ENCODE assay signal across 8 cellular contexts in genomic region chr21:41817228-41817627, GRCh38. TPM values are rescaled to one million over a fixed set of nuclear protein-coding genes. Genes with fewer than 3 reads are reported as not detected.
DNase-seq lines count a peak whose midpoint lies in the region; TF ChIP-seq lines count a peak whose summit lies in the region.

No MANE protein-coding gene starts in this region.

- H3K27ac ChIP-seq in PC-9: peak overlapping the region; percentile 65

- no peak overlapping the region for H2AFZ ChIP-seq in PC-9

- BruUV-seq in PC-9 (replicated peaks; lab: Mats Ljungman, UMichigan) (no TSS peak), MCF 10A (replicated peaks; lab: Mats Ljungman, UMichigan) (no TSS peak)

- H3F3A ChIP-seq in PC-9 (ENCODE audit: insufficient read depth, low read depth): peaks cover 5% of the 10 kb centered on the region

- H3K4me2 ChIP-seq in PC-9: peak overlapping the region; percentile 7; the same call in 1 of the 2 replicates

- TF ChIP-seq CTCF in PC-9 (conservative IDR thresholded peaks at IDR 0.05) (peak; percentile 81), MCF 10A (IDR thresholded peaks at IDR 0.05; ENCODE audit: unreplicated experiment) (peak; percentile 89)

- POLR2A ChIA-PET in activated CD4-positive, alpha-beta memory T cell treated with anti-CD3 and anti-CD28 coated beads for 36 hours (lab: Charles Lee): interaction anchor here (1.2 kb wide), 1 partner anchor 291 kb away, joined by 4 read pairs; no protein-coding TSS in a partner anchor
- POLR2A ChIA-PET in activated CD4-positive, alpha-beta memory T cell treated with anti-CD3 and anti-CD28 coated beads, Interleukin-2, amount 10 ng/mL, durations not matched to agents 7 days and 5 days (lab: Charles Lee): interaction anchor here (1.1 kb wide), 1 partner anchor 192 kb away, joined by 3 read pairs; no protein-coding TSS in a partner anchor
- POLR2A ChIA-PET in PC-9 (lab: Charles Lee; ENCODE audit: unreplicated experiment): interaction anchor here (0.6 kb wide), 1 partner anchor 318 kb away, joined by 7 read pairs; no protein-coding TSS in a partner anchor
- POLR2A ChIA-PET in MCF 10A (lab: Yijun Ruan, JAX): interaction anchor here (0.6 to 2.4 kb wide), 9 partner anchors 31 to 536 kb away, joined by 3 to 25 read pairs (median 3); no protein-coding TSS in a partner anchor

- H3K9me2 ChIP-seq in PC-9 (ENCODE audit: insufficient read depth): no peaks in the 10 kb centered on the region

- H3K4me1 Mint-ChIP-seq in activated CD4-positive, alpha-beta memory T cell treated with anti-CD3 and anti-CD28 coated beads for 36 hours (ENCODE audit: low read depth): peaks cover 2% of the 10 kb centered on the region
- H3K4me1 Mint-ChIP-seq in activated CD4-positive, alpha-beta memory T cell treated with anti-CD3 and anti-CD28 coated beads, Interleukin-2, amount 10 ng/mL, durations not matched to agents 7 days and 5 days: no peaks in the 10 kb centered on the region
- peaks cover 9% of the 10 kb centered on the region for H3K4me1 Mint-ChIP-seq in MCF 10A (ENCODE audit: insufficient read depth, unreplicated experiment)

- peaks cover 9% of the 10 kb centered on the region for H3K4me1 ChIP-seq in PC-9 (replicated peaks; ENCODE audit: insufficient read depth)

- intact Hi-C loops in activated CD4-positive, alpha-beta memory T cell treated with anti-CD3 and anti-CD28 coated beads for 36 hours (cut with micrococcal nuclease): loop anchor here (2.0 to 5.0 kb wide), 2 partner anchors 205 to 292 kb away; no protein-coding TSS in a partner anchor
- intact Hi-C loops in PC-9 (cut with micrococcal nuclease; ENCODE audit: unreplicated experiment): loop anchor here (1.0 to 5.0 kb wide), 8 partner anchors 38 to 534 kb away; partner anchors contain the start of gene RIPK4
- intact Hi-C loops in MCF 10A (cut with micrococcal nuclease): loop anchor here (1.0 to 5.0 kb wide), 5 partner anchors 39 to 534 kb away; no protein-coding TSS in a partner anchor

- peak; percentile 46 for DNase-seq in activated CD4-positive, alpha-beta memory T cell treated with anti-CD3 and anti-CD28 coated beads for 36 hours
- DNase-seq in activated CD4-positive, alpha-beta memory T cell treated with anti-CD3 and anti-CD28 coated beads, Interleukin-2, amount 10 ng/mL, durations not matched to agents 7 days and 5 days: no peak
- peak; percentile 62 for DNase-seq in HT1080 (ENCODE audit: low read depth)
- peak; percentile 69 to 70 for DNase-seq in PC-9
- DNase-seq in MCF 10A (ENCODE audit: unreplicated experiment): peak; percentile 69
- peak; percentile 75 for DNase-seq in iris pigment epithelial cell (ENCODE audit: low read depth)
- DNase-seq in stimulated activated CD4-positive, alpha-beta T cell treated with anti-CD3 and anti-CD28 coated beads, Interleukin-1b, Interleukin-23, amount 100 ng/mL, for 48 hours: peak; percentile 36
- DNase-seq in activated CD4-positive, CD25-positive, alpha-beta regulatory T cell (lab: John Stamatoyannopoulos, UW): no peak

- no peaks in the 10 kb centered on the region for H3K27me3 ChIP-seq in PC-9 (ENCODE audit: insufficient read depth, low read depth)

- no peak overlapping the region for H3K4me3 Mint-ChIP-seq in activated CD4-positive, alpha-beta memory T cell treated with anti-CD3 and anti-CD28 coated beads for 36 hours
- H3K4me3 Mint-ChIP-seq in activated CD4-positive, alpha-beta memory T cell treated with anti-CD3 and anti-CD28 coated beads, Interleukin-2, amount 10 ng/mL, durations not matched to agents 7 days and 5 days: no peak overlapping the region
- H3K4me3 Mint-ChIP-seq in MCF 10A (ENCODE audit: unreplicated experiment): no peak overlapping the region

- no peaks in the 10 kb centered on the region for H3K9me3 ChIP-seq in PC-9 (ENCODE audit: insufficient read depth, low read depth)

- H3K36me3 ChIP-seq in PC-9 (ENCODE audit: low read depth): no peaks in the 10 kb centered on the region

- no peak overlapping the region for H3K4me3 ChIP-seq in PC-9

- CTCF ChIA-PET in activated CD4-positive, alpha-beta memory T cell treated with anti-CD3 and anti-CD28 coated beads for 36 hours (lab: Charles Lee): interaction anchor here (0.7 to 4.2 kb wide), 26 partner anchors 8 to 534 kb away, joined by 3 to 70 read pairs (median 4); partner anchors contain the start of gene PRDM15
- CTCF ChIA-PET in activated CD4-positive, alpha-beta memory T cell treated with anti-CD3 and anti-CD28 coated beads, Interleukin-2, amount 10 ng/mL, durations not matched to agents 7 days and 5 days (lab: Charles Lee): interaction anchor here (0.6 to 2.4 kb wide), 22 partner anchors 8 to 534 kb away, joined by 3 to 33 read pairs (median 4); no protein-coding TSS in a partner anchor
- CTCF ChIA-PET in PC-9 (lab: Charles Lee): interaction anchor here (0.6 to 2.2 kb wide), 6 partner anchors 30 to 534 kb away, joined by 3 to 16 read pairs (median 6); no protein-coding TSS in a partner anchor
- CTCF ChIA-PET in MCF 10A (lab: Yijun Ruan, JAX): interaction anchor here (0.6 to 3.7 kb wide), 33 partner anchors 9 to 767 kb away, joined by 3 to 78 read pairs (median 4); no protein-coding TSS in a partner anchor

- H3K9me3 Mint-ChIP-seq in activated CD4-positive, alpha-beta memory T cell treated with anti-CD3 and anti-CD28 coated beads for 36 hours: no peaks in the 10 kb centered on the region
- H3K9me3 Mint-ChIP-seq in activated CD4-positive, alpha-beta memory T cell treated with anti-CD3 and anti-CD28 coated beads, Interleukin-2, amount 10 ng/mL, durations not matched to agents 7 days and 5 days: no peaks in the 10 kb centered on the region
- no peaks in the 10 kb centered on the region for H3K9me3 Mint-ChIP-seq in MCF 10A (ENCODE audit: unreplicated experiment)

- no peaks in the 10 kb centered on the region for H3K27me3 Mint-ChIP-seq in activated CD4-positive, alpha-beta memory T cell treated with anti-CD3 and anti-CD28 coated beads for 36 hours
- H3K27me3 Mint-ChIP-seq in activated CD4-positive, alpha-beta memory T cell treated with anti-CD3 and anti-CD28 coated beads, Interleukin-2, amount 10 ng/mL, durations not matched to agents 7 days and 5 days: no peaks in the 10 kb centered on the region
- no peaks in the 10 kb centered on the region for H3K27me3 Mint-ChIP-seq in MCF 10A (ENCODE audit: insufficient read depth, unreplicated experiment)

- no peaks in the 10 kb centered on the region for H4K20me1 ChIP-seq in PC-9 (ENCODE audit: insufficient read depth)

- H3K36me3 Mint-ChIP-seq in activated CD4-positive, alpha-beta memory T cell treated with anti-CD3 and anti-CD28 coated beads for 36 hours: peaks cover 7% of the 10 kb centered on the region
- H3K36me3 Mint-ChIP-seq in activated CD4-positive, alpha-beta memory T cell treated with anti-CD3 and anti-CD28 coated beads, Interleukin-2, amount 10 ng/mL, durations not matched to agents 7 days and 5 days (ENCODE audit: low read depth): peaks cover 3% of the 10 kb centered on the region
- peaks cover 10% of the 10 kb centered on the region for H3K36me3 Mint-ChIP-seq in MCF 10A (ENCODE audit: insufficient read depth, unreplicated experiment)

- no peaks in the 10 kb centered on the region for H3K79me2 ChIP-seq in PC-9 (ENCODE audit: low read depth)

- no peak overlapping the region for H3K27ac Mint-ChIP-seq in activated CD4-positive, alpha-beta memory T cell treated with anti-CD3 and anti-CD28 coated beads for 36 hours
- H3K27ac Mint-ChIP-seq in activated CD4-positive, alpha-beta memory T cell treated with anti-CD3 and anti-CD28 coated beads, Interleukin-2, amount 10 ng/mL, durations not matched to agents 7 days and 5 days: no peak overlapping the region
- H3K27ac Mint-ChIP-seq in MCF 10A (ENCODE audit: low read depth, unreplicated experiment): peak overlapping the region; percentile 31

RNA-seq across cellular contexts. Expression of gene RIPK4, which starts 50.4 kb away (rescaled TPM):
- under 1 TPM; 0.10 to 0.24 TPM for total RNA-seq in activated CD4-positive, alpha-beta memory T cell treated with anti-CD3 and anti-CD28 coated beads for 36 hours
- not detected for total RNA-seq in activated CD4-positive, alpha-beta memory T cell treated with anti-CD3 and anti-CD28 coated beads, Interleukin-2, amount 10 ng/mL, durations not matched to agents 7 days and 5 days
- total RNA-seq in HT1080 (2014; rRNA removed; shearing (Covaris generic)): 0.20 and 0.31 TPM in 2 replicates
- 1.4 and 1.8 TPM in 2 replicates for polyA plus RNA-seq in HT1080 (2015; cell fraction: cytosol; rRNA removed)
- polyA plus RNA-seq in HT1080 (2015; cell fraction: nucleus; rRNA removed): 2.2 and 2.9 TPM in 2 replicates
- total RNA-seq in PC-9 (2021) (30.1 and 39.3 TPM in 2 replicates), MCF 10A (2022) (14.0 and 22.3 TPM in 2 replicates)

Comparison
In these comparisons a context has a peak if more than half of its experiments do, and no peak if none do; other contexts are left out.
1. DNase-seq: peak in activated CD4-positive, alpha-beta memory T cell treated with anti-CD3 and anti-CD28 coated beads for 36 hours (single experiment), HT1080 (single experiment), PC-9 (2 of 2), MCF 10A (single experiment), iris pigment epithelial cell (single experiment) and stimulated activated CD4-positive, alpha-beta T cell treated with anti-CD3 and anti-CD28 coated beads, Interleukin-1b, Interleukin-23, amount 100 ng/mL, for 48 hours (single experiment); none in activated CD4-positive, alpha-beta memory T cell treated with anti-CD3 and anti-CD28 coated beads, Interleukin-2, amount 10 ng/mL, durations not matched to agents 7 days and 5 days (single experiment) and activated CD4-positive, CD25-positive, alpha-beta regulatory T cell (0 of 4).
2. RNA of gene RIPK4, which starts 50.4 kb away (total RNA-seq): 30.1 to 39.3 TPM in PC-9 and 14.0 to 22.3 TPM in MCF 10A; 0.20 to 0.31 TPM in HT1080, 0.10 to 0.24 TPM in activated CD4-positive, alpha-beta memory T cell treated with anti-CD3 and anti-CD28 coated beads for 36 hours and not detected in activated CD4-positive, alpha-beta memory T cell treated with anti-CD3 and anti-CD28 coated beads, Interleukin-2, amount 10 ng/mL, durations not matched to agents 7 days and 5 days; every median in the first group is over 10 times any median in the second.